27 cellular contexts compared by ENCODE assay signal in the genomic region with DNA sequence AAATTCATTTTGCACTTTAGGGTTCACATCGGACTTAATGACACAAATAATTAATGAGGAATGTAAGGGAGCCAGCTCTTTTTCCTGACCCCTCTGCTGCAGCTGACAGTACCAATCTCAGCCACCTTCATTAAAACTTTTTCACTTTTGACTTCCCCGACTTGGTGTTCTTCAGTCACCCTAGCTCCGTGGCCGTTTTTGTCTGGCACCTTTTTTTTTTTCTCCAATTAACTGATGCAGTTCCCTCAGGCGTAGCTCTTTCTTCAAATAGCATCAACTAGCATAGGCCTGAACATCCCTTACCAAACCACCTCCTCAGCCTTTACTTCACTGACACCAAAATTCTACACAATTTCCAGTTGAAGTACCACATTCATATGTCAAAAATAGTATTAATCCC.
"Had no signal": no experiment of that assay in that cellular context is flagged by ENCODE, and none has a peak within 500 bp of the region (broad histone marks: within the 10 kb centered on the region; RNA-seq: fewer than 3 reads in every experiment).

No MANE protein-coding gene starts in this region.

- H3K27ac ChIP-seq: stomach, suprapubic skin, testis, thoracic aorta, thyroid gland, tibial artery, tibial nerve, transverse colon, upper lobe of left lung, upper lobe of right lung, uterus, vagina had no signal

- DNase-seq: stimulated activated CD4-positive, alpha-beta T cell treated with anti-CD3 and anti-CD28 coated beads, Interleukin-2, amount 100 ng/mL, for 48 hours; stimulated activated CD4-positive, alpha-beta T cell treated with anti-CD3 and anti-CD28 coated beads, Interleukin-4, amount 100 ng/mL, for 1 hour; stimulated activated CD4-positive, alpha-beta T cell treated with anti-CD3 and anti-CD28 coated beads, Interleukin-4, amount 100 ng/mL, for 24 hours; stimulated activated CD4-positive, alpha-beta T cell treated with anti-CD3 and anti-CD28 coated beads, Interleukin-4, amount 100 ng/mL, for 4 hours; stimulated activated CD8-positive, alpha-beta memory T cell treated with anti-CD3 and anti-CD28 coated beads, Interleukin-4, amount 100 ng/mL, for 48 hours; stimulated activated naive B cell treated with anti-CD40 and anti-IgM and Interleukin-4, amounts not matched to agents 10 μg/mL and 1 μg/mL and 100 μg/mL, for 72 hours; stimulated activated naive CD4-positive, alpha-beta T cell; stimulated activated naive CD4-positive, alpha-beta T cell treated with Interleukin-2 at 50 U/mL for 16 hours; stimulated activated naive CD8-positive, alpha-beta T cell treated with anti-CD3 and anti-CD28 coated beads, Interleukin-15, amount 100 ng/mL, for 72 hours; stimulated activated naive CD8-positive, alpha-beta T cell treated with anti-CD3 and anti-CD28 coated beads, Interleukin-15, Interleukin-2, amounts not matched to agents 100 U/mL and 50 U/mL, for 24 hours; stomach; substantia nigra; testis; thyroid gland; tibial artery; transverse colon; trophoblast cell; upper lobe of left lung; upper lobe of right lung; uterus had no signal

- H3K4me1 ChIP-seq: stomach, suprapubic skin, testis, thyroid gland, tibial artery, tibial nerve, transverse colon, upper lobe of left lung, upper lobe of right lung, uterus, vagina had no signal

- H3K4me3 ChIP-seq: stomach, suprapubic skin, testis, thoracic aorta, thyroid gland, tibial artery, tibial nerve, transverse colon, upper lobe of left lung, upper lobe of right lung, uterus, vagina had no signal

- H3K36me3 ChIP-seq: stomach, suprapubic skin, thoracic aorta, thyroid gland, tibial artery, tibial nerve, transverse colon, upper lobe of left lung, upper lobe of right lung, vagina had no signal

- H3K9me3 ChIP-seq: stomach, suprapubic skin, testis, thoracic aorta, thyroid gland, tibial artery, tibial nerve, transverse colon, upper lobe of left lung, upper lobe of right lung, uterus, vagina had no signal

- FAIRE-seq: urothelium cell line had no signal

- ATAC-seq: stimulated activated effector memory CD8-positive, alpha-beta T cell treated with anti-CD3 and anti-CD28 coated beads, Interleukin-12 subunit alpha, Interleukin-12 subunit beta, amount 100 ng/mL, for 72 hours; stimulated activated memory B cell treated with anti-CD40 and anti-IgM and Interleukin-4, amounts not matched to agents 10 μg/mL and 1 μg/mL and 100 μg/mL, for 72 hours; stimulated activated naive B cell treated with anti-CD40 and anti-IgM and Interleukin-4, amounts not matched to agents 10 μg/mL and 1 μg/mL and 100 μg/mL, for 72 hours; stimulated activated naive CD8-positive, alpha-beta T cell treated with anti-CD3 and anti-CD28 coated beads, Interleukin-15, amount 100 ng/mL, for 72 hours; stimulated activated naive CD8-positive, alpha-beta T cell treated with anti-CD3 and anti-CD28 coated beads, Interleukin-15, Interleukin-2, amounts not matched to agents 100 U/mL and 50 U/mL, for 24 hours; upper lobe of right lung had no signal

- H3K27me3 ChIP-seq: stomach, suprapubic skin, testis, thyroid gland, tibial artery, tibial nerve, transverse colon, upper lobe of left lung, upper lobe of right lung, uterus, vagina had no signal
